In genomic region chr3:27659279-27660021, GRCh38 we compare ENCODE assay signal across 8 cellular contexts.
DNase-seq lines count a peak whose midpoint lies in the region; ATAC-seq and TF ChIP-seq lines count a peak whose summit lies in the region.

No MANE protein-coding gene starts in this region.

- H3K4me3 Mint-ChIP-seq in activated CD4-positive, alpha-beta memory T cell treated with anti-CD3 and anti-CD28 coated beads for 36 hours = no peak overlapping the region

- H4K8ac ChIP-seq in neuronal stem cell (ENCODE audit: low read depth, low read length) = no peak overlapping the region

- H2BK120ac ChIP-seq in neuronal stem cell (ENCODE audit: low read depth, low read length) = no peak overlapping the region

- no peaks in the 10 kb centered on the region for H3K27me3 ChIP-seq in AG04450 (ENCODE audit: control insufficient read depth, insufficient read depth, low read length)
- no peaks in the 10 kb centered on the region for H3K27me3 ChIP-seq in neuronal stem cell (ENCODE audit: control insufficient read depth in 3 of 3, insufficient read depth in 3 of 3, low read depth in 1 of 3, low read length in 3 of 3)

- no peaks in the 10 kb centered on the region for H3K9me3 Mint-ChIP-seq in activated CD4-positive, alpha-beta memory T cell treated with anti-CD3 and anti-CD28 coated beads for 36 hours

- CTCF ChIA-PET in AG04450 (lab: Charles Lee) = interaction anchor here (0.5 to 2.6 kb wide), 11 partner anchors 9 to 201 kb away, joined by 3 to 13 read pairs (median 5); no protein-coding TSS in a partner anchor
- CTCF ChIA-PET in activated CD4-positive, alpha-beta memory T cell treated with anti-CD3 and anti-CD28 coated beads for 36 hours (lab: Charles Lee) = interaction anchor here (0.5 to 1.4 kb wide), 8 partner anchors 22 to 669 kb away, joined by 3 to 6 read pairs (median 3); no protein-coding TSS in a partner anchor

- no peak overlapping the region for H2AK5ac ChIP-seq in neuronal stem cell (ENCODE audit: low read depth, low read length)

- peak; percentile 80 for TF ChIP-seq CTCF in AG04450 (IDR thresholded peaks at IDR 0.05; ENCODE audit: low read depth, low read length)
- TF ChIP-seq CTCF in GM13976 (IDR thresholded peaks at IDR 0.05; ENCODE audit: borderline replicate concordance, control extremely low read depth, extremely low read depth, insufficient read depth, missing control alignments) = peak; percentile 70

- intact Hi-C loops in activated CD4-positive, alpha-beta memory T cell treated with anti-CD3 and anti-CD28 coated beads for 36 hours (cut with micrococcal nuclease) = loop anchor here (1.0 to 5.0 kb wide), 2 partner anchors 28 to 177 kb away; partner anchors contain the start of gene SLC4A7

- POLR2A ChIA-PET in AG04450 (lab: Yijun Ruan, JAX) = interaction anchor here (0.6 kb wide), 1 partner anchor 160 kb away, joined by 5 read pairs; no protein-coding TSS in a partner anchor
- POLR2A ChIA-PET in activated CD4-positive, alpha-beta memory T cell treated with anti-CD3 and anti-CD28 coated beads for 36 hours (lab: Charles Lee) = no interaction called here

- H3K9me3 ChIP-seq in AG04450 (ENCODE audit: control insufficient read depth, insufficient read depth, low read length) (no peaks in the 10 kb centered on the region), neuronal stem cell (replicated peaks in 1 of 2; ENCODE audit: control insufficient read depth in 2 of 2, insufficient read depth in 1 of 2, low read depth in 1 of 2, low read length in 2 of 2) (no peaks in the 10 kb centered on the region)

- WGBS in neuronal stem cell (ENCODE audit: extremely low coverage in 2 of 2, insufficient read length in 2 of 2, insufficient replicate concordance in 1 of 2), 2 donors = no CpG with 5 or more reads among the region's 3 CpGs

- H3K27ac ChIP-seq in AG04450 (ENCODE audit: low read depth, low read length) (no peak overlapping the region), neuronal stem cell (replicated peaks; ENCODE audit: low read length) (no peak overlapping the region)

- no peak overlapping the region for H2AFZ ChIP-seq in neuronal stem cell (ENCODE audit: low read length)

- H2BK12ac ChIP-seq in neuronal stem cell (ENCODE audit: low read length) = no peak overlapping the region

- H3K4me1 ChIP-seq in neuronal stem cell (ENCODE audit: control insufficient read depth in 2 of 2, insufficient read depth in 1 of 2, low read depth in 1 of 2, low read length in 2 of 2) = no peaks in the 10 kb centered on the region

- H3K4me3 ChIP-seq in AG04450 (ENCODE audit: low read depth, low read length) (no peak overlapping the region), neuronal stem cell (ENCODE audit: low read length in 2 of 2) (no peak overlapping the region)

- H3K79me1 ChIP-seq in neuronal stem cell (ENCODE audit: low read depth, low read length) = no peaks in the 10 kb centered on the region

- peaks cover 8% of the 10 kb centered on the region for H3K4me1 Mint-ChIP-seq in activated CD4-positive, alpha-beta memory T cell treated with anti-CD3 and anti-CD28 coated beads for 36 hours (ENCODE audit: low read depth)

- H3K14ac ChIP-seq in neuronal stem cell (ENCODE audit: low read length) = no peak overlapping the region

- H3K18ac ChIP-seq in neuronal stem cell (ENCODE audit: low read length) = no peak overlapping the region

- H3K4me2 ChIP-seq in neuronal stem cell (ENCODE audit: insufficient read depth, low read length, poor library complexity, severe bottlenecking) = no peak overlapping the region

- no peak overlapping the region for H2BK15ac ChIP-seq in neuronal stem cell (ENCODE audit: low read length)

- H3K4ac ChIP-seq in neuronal stem cell (ENCODE audit: low read length) = no peak overlapping the region

- in situ Hi-C loops in GM13976 (cut with MboI; ENCODE audit: low sequenced_read_pairs, unreplicated experiment) = loop anchor here (25.0 kb wide), 1 partner anchor 172 kb away; the partner anchor contains the start of gene SLC4A7

- no peak overlapping the region for H4K91ac ChIP-seq in neuronal stem cell (ENCODE audit: low read depth, low read length, poor library complexity)

- no peaks in the 10 kb centered on the region for H3K36me3 ChIP-seq in neuronal stem cell (replicated peaks in 1 of 2; ENCODE audit: control insufficient read depth in 2 of 2, insufficient read depth in 2 of 2, low read length in 2 of 2)

- H3K27me3 Mint-ChIP-seq in activated CD4-positive, alpha-beta memory T cell treated with anti-CD3 and anti-CD28 coated beads for 36 hours = no peaks in the 10 kb centered on the region

- H3K9ac ChIP-seq in neuronal stem cell (ENCODE audit: low read depth, low read length, poor library complexity) = no peak overlapping the region

- ATAC-seq in HG02759 (IDR thresholded peaks at IDR 0.05; ENCODE audit: unreplicated experiment) (peak; percentile 85), esophagus mucosa (peak; percentile 64)

- DNase-seq in AG04450 (ENCODE audit: low read depth, low spot score) = no peak
- peak; percentile 47 for DNase-seq in GM13976 (ENCODE audit: low spot score)
- DNase-seq in NCI-H1694 (lab: John Stamatoyannopoulos, UW) = peak; percentile 11
- peak; percentile 56 for DNase-seq in activated CD4-positive, alpha-beta memory T cell treated with anti-CD3 and anti-CD28 coated beads for 36 hours
- DNase-seq in neuronal stem cell (ENCODE audit: low spot score) = peak; percentile 42
- DNase-seq in occipital lobe (lab: John Stamatoyannopoulos, UW) = no peak

- no peaks in the 10 kb centered on the region for H3K36me3 Mint-ChIP-seq in activated CD4-positive, alpha-beta memory T cell treated with anti-CD3 and anti-CD28 coated beads for 36 hours

- no peak overlapping the region for H3K27ac Mint-ChIP-seq in activated CD4-positive, alpha-beta memory T cell treated with anti-CD3 and anti-CD28 coated beads for 36 hours

- H3K23ac ChIP-seq in neuronal stem cell (ENCODE audit: low read depth, low read length, poor library complexity) = no peak overlapping the region

- no peak overlapping the region for H2BK5ac ChIP-seq in neuronal stem cell (ENCODE audit: low read length)

Comparison
In these comparisons a context has a peak if more than half of its experiments do, and no peak if none do; other contexts are left out.
1. DNase-seq: peak in GM13976 (single experiment), NCI-H1694 (single experiment), activated CD4-positive, alpha-beta memory T cell treated with anti-CD3 and anti-CD28 coated beads for 36 hours (single experiment) and neuronal stem cell (single experiment); none in AG04450 (single experiment) and occipital lobe (single experiment).